Comparison of ENCODE assay signal across 20 cellular contexts in genomic region chr11:73889019-73889418, GRCh38. TPM values are rescaled to one million over a fixed set of nuclear protein-coding genes. Genes with fewer than 3 reads are reported as not detected.
A peak's percentile ranks its signal among the peaks of the same experiment; 100 is the strongest.
DNase-seq lines count a peak whose midpoint lies in the region; ATAC-seq, FAIRE-seq and TF ChIP-seq lines count a peak whose summit lies in the region.
"Had no signal": no experiment of that assay in that cellular context is flagged by ENCODE, and none has a peak within 500 bp of the region (broad histone marks: within the 10 kb centered on the region; RNA-seq: fewer than 3 reads in every experiment).

No MANE protein-coding gene starts in this region.

- H3K27me3 ChIP-seq in SJCRH30, result no peaks in the 10 kb centered on the region
- H3K27me3 ChIP-seq: BE2C, MG63, neural progenitor cell, sigmoid colon, SJSA1, upper lobe of left lung had no signal

- ATAC-seq in activated T-helper 17 cell treated with anti-CD3 and anti-CD28 coated beads, Interleukin-2, amount 50 U/mL, for 72 hours (replicated peaks), result peak; percentile 82

- H3K4me3 Mint-ChIP-seq in activated T-helper 17 cell treated with anti-CD3 and anti-CD28 coated beads, Interleukin-2, amount 50 U/mL, for 72 hours, result no peak overlapping the region
- H3K4me3 Mint-ChIP-seq: neural progenitor cell had no signal

- peaks cover 79% of the 10 kb centered on the region for H3K36me3 Mint-ChIP-seq in activated T-helper 17 cell treated with anti-CD3 and anti-CD28 coated beads, Interleukin-2, amount 50 U/mL, for 72 hours (ENCODE audit: low read depth)

- no peak for TF ChIP-seq POLR2A in H54 (IDR thresholded peaks at IDR 0.05; ENCODE audit: low read depth, low read length)

- H3K9me3 Mint-ChIP-seq in activated T-helper 17 cell treated with anti-CD3 and anti-CD28 coated beads, Interleukin-2, amount 50 U/mL, for 72 hours, result no peaks in the 10 kb centered on the region
- H3K9me3 Mint-ChIP-seq: neural progenitor cell had no signal

- peak; percentile 34 for DNase-seq in AG09309 (ENCODE audit: low read depth)
- no peak for DNase-seq in H54 (ENCODE audit: insufficient read length, low spot score)
- peak; percentile 71 for DNase-seq in fibroblast of mammary gland (ENCODE audit: low read depth)
- no peak for DNase-seq in effector CD8-positive, alpha-beta T cell (lab: John Stamatoyannopoulos, UW)
- no peak for DNase-seq in SJCRH30
- DNase-seq in NCI-H748 treated with DMSO at 0.1 percent for 48 hours (lab: John Stamatoyannopoulos, UW), result no peak
- DNase-seq: activated CD4-positive, alpha-beta T cell treated with anti-CD3 and anti-CD28 coated beads, Interleukin-2, amount 50 U/mL, for 48 hours; activated effector memory CD4-positive, alpha-beta T cell treated with Interleukin-2 at 50 U/mL for 16 hours; DMS 273 treated with DMSO at 0.1 percent for 48 hours; effector CD4-positive, alpha-beta T cell; glutamatergic neuron; mesendoderm; MG63; sigmoid colon; T1000; upper lobe of left lung had no signal

- FAIRE-seq in H54 (lab: Jason Lieb, UNC), result peak; percentile 67

- no peaks in the 10 kb centered on the region for H3K4me1 ChIP-seq in SJCRH30
- H3K4me1 ChIP-seq: neural progenitor cell, sigmoid colon, SJSA1, upper lobe of left lung had no signal

- peaks cover 30% of the 10 kb centered on the region for H3K36me3 ChIP-seq in SJCRH30
- H3K36me3 ChIP-seq: SJSA1 had no signal

- no peak overlapping the region for H3K27ac Mint-ChIP-seq in activated T-helper 17 cell treated with anti-CD3 and anti-CD28 coated beads, Interleukin-2, amount 50 U/mL, for 72 hours
- H3K27ac Mint-ChIP-seq: neural progenitor cell had no signal

- H3K27me3 Mint-ChIP-seq in activated T-helper 17 cell treated with anti-CD3 and anti-CD28 coated beads, Interleukin-2, amount 50 U/mL, for 72 hours, result no peaks in the 10 kb centered on the region

- peaks cover 5% of the 10 kb centered on the region for H3K4me1 Mint-ChIP-seq in activated T-helper 17 cell treated with anti-CD3 and anti-CD28 coated beads, Interleukin-2, amount 50 U/mL, for 72 hours
- H3K4me1 Mint-ChIP-seq: neural progenitor cell had no signal

- no peaks in the 10 kb centered on the region for H3K9me3 ChIP-seq in SJCRH30 (replicated peaks)
- H3K9me3 ChIP-seq: BE2C, MG63, sigmoid colon, SJSA1, upper lobe of left lung had no signal

- TF ChIP-seq CTCF in AG09309 (IDR thresholded peaks at IDR 0.05; ENCODE audit: control insufficient read depth, insufficient read depth, low read depth, low read length, missing control alignments) (no peak), fibroblast of mammary gland (conservative IDR thresholded peaks at IDR 0.05; ENCODE audit: control insufficient read depth, insufficient read depth, low read depth, low read length) (no peak)

- no peak overlapping the region for H3K27ac ChIP-seq in SJCRH30
- H3K27ac ChIP-seq: neural progenitor cell, sigmoid colon, SJSA1, upper lobe of left lung had no signal

- H3K4me3 ChIP-seq in AG09309 (ENCODE audit: control insufficient read depth, low read depth, low read length), result no peak overlapping the region
- no peak overlapping the region for H3K4me3 ChIP-seq in fibroblast of mammary gland (ENCODE audit: control insufficient read depth, low read depth, low read length)
- H3K4me3 ChIP-seq in SJCRH30, result no peak overlapping the region
- H3K4me3 ChIP-seq: MG63, neural progenitor cell, sigmoid colon, SJSA1, upper lobe of left lung had no signal

RNA-seq across cellular contexts. Expression of gene PAAF1, which starts 12.2 kb away (rescaled TPM):
- total RNA-seq in activated T-helper 17 cell treated with anti-CD3 and anti-CD28 coated beads, Interleukin-2, amount 50 U/mL, for 72 hours, result 10 to 100 TPM; 32.0 to 40.6 TPM
- 10.5 and 12.2 TPM in 2 replicates for total RNA-seq in SJCRH30 (2014; rRNA removed; shearing (Covaris generic))

RNA-seq across cellular contexts. Expression of gene COA4, which starts 12.4 kb away (rescaled TPM):
- 100 to 1,000 TPM in 1 of 2 donors, 10 to 100 TPM in 1; 56.2 to 104 TPM for total RNA-seq in activated T-helper 17 cell treated with anti-CD3 and anti-CD28 coated beads, Interleukin-2, amount 50 U/mL, for 72 hours
- total RNA-seq in SJCRH30 (2014; rRNA removed; shearing (Covaris generic)), result 61.5 and 62.1 TPM in 2 replicates

Comparison
In these comparisons a context has a peak if more than half of its experiments do, and no peak if none do; other contexts are left out.
1. DNase-seq: peak in AG09309 (single experiment) and fibroblast of mammary gland (single experiment); none in H54 (single experiment), effector CD8-positive, alpha-beta T cell (single experiment), SJCRH30 (0 of 2) and NCI-H748 treated with DMSO at 0.1 percent for 48 hours (single experiment).